In the genomic region with DNA sequence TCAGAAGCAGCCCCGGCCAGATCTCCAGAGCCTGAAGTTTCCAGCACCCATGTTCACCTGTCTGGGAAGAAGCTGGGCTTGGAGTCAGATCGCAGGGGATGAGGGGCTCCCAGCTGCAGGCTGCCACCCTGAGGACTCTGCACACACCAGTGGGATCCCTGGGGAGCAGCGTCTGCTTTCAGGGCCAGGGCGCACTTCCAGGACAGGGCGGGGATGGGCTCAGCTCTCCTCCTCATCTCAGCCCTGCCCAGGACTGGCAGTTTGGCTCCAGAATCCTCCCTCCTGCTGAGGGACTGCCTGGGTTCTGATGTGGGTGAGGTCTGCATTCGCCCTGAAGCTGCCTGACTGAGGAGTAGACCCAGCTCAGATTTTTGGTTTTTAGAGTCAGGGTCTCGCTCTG, we compare ENCODE assay signal across 24 cellular contexts. TPM values are rescaled to one million over a fixed set of nuclear protein-coding genes. Genes with fewer than 3 reads are reported as not detected.
DNase-seq lines count a peak whose midpoint lies in the region; ATAC-seq, FAIRE-seq and TF ChIP-seq lines count a peak whose summit lies in the region.
"Had no signal": no experiment of that assay in that cellular context is flagged by ENCODE, and none has a peak within 500 bp of the region (broad histone marks: within the 10 kb centered on the region; RNA-seq: fewer than 3 reads in every experiment).

No MANE protein-coding gene starts in this region.

- H3K23ac ChIP-seq in neuronal stem cell (ENCODE audit: low read depth, low read length, poor library complexity) = no peak overlapping the region

- TF ChIP-seq CTCF in K562 (IDR thresholded peaks at IDR 0.05 in 2 of 3, conservative IDR thresholded peaks at IDR 0.05 in 1 of 3; ENCODE audit: insufficient read depth in 2 of 3, low read depth in 1 of 3, low read length in 3 of 3) = no peak

- TF ChIP-seq EP300 in K562 (IDR thresholded peaks at IDR 0.05; ENCODE audit: low read length) = no peak

- no peak for FAIRE-seq in K562 (lab: Jason Lieb, UNC)
- FAIRE-seq: D721Med, RCC 7860 had no signal

- POLR2A ChIA-PET in K562 (lab: Yijun Ruan, JAX) = interaction anchor here (1.0 kb wide), 1 partner anchor 9 kb away, joined by 3 read pairs; no protein-coding TSS in a partner anchor

- BruUV-seq in K562 (replicated peaks; lab: Mats Ljungman, UMichigan) = no TSS peak

- no peak overlapping the region for H2BK5ac ChIP-seq in neuronal stem cell (ENCODE audit: low read length)

- H3K9ac ChIP-seq in K562 (ENCODE audit: insufficient read depth in 1 of 2, low read depth in 2 of 2, low read length in 2 of 2) (no peak overlapping the region; a peak in 1 of 4 replicates), neuronal stem cell (ENCODE audit: low read depth, low read length, poor library complexity) (no peak overlapping the region)
- H3K9ac ChIP-seq: KMS-11 had no signal

- H2AFZ ChIP-seq in K562 (ENCODE audit: low read depth, low read length) (no peak overlapping the region), neuronal stem cell (ENCODE audit: low read length) (no peak overlapping the region)
- H2AFZ ChIP-seq: GM23338 had no signal

- H3K4ac ChIP-seq in neuronal stem cell (ENCODE audit: low read length) = no peak overlapping the region

- no peak for TF ChIP-seq POLR2A in K562 (conservative IDR thresholded peaks at IDR 0.05)

- 0 out of 2 replicates have a peak, but pooled peaks cover 9% of the 10 kb centered on the region for H4K20me1 ChIP-seq in K562 (replicated peaks; ENCODE audit: control insufficient read depth, insufficient read depth, low read length)

- no peak overlapping the region for H4K91ac ChIP-seq in neuronal stem cell (ENCODE audit: low read depth, low read length, poor library complexity)

- no peak overlapping the region for H4K8ac ChIP-seq in neuronal stem cell (ENCODE audit: low read depth, low read length)

- WGBS in K562 (ENCODE audit: insufficient coverage, low coverage, missing lambda C conversion rate) = 0% methylated on average over 6 of the region's 7 CpGs
- no CpG with 5 or more reads among the region's 7 CpGs for WGBS in neuronal stem cell (ENCODE audit: extremely low coverage in 2 of 2, insufficient read length in 2 of 2, insufficient replicate concordance in 1 of 2), 2 donors

- H3K4me3 ChIP-seq in K562 (no peak overlapping the region), neuronal stem cell (ENCODE audit: low read length in 2 of 2) (no peak overlapping the region)
- H3K4me3 ChIP-seq: GM23338 had no signal

- no peak overlapping the region for H2AK5ac ChIP-seq in neuronal stem cell (ENCODE audit: low read depth, low read length)

- H3K79me1 ChIP-seq in neuronal stem cell (ENCODE audit: low read depth, low read length) = no peaks in the 10 kb centered on the region

- intact Hi-C loops in K562 (cut with micrococcal nuclease) = no loop called here

- ATAC-seq in K562 = peak; percentile 14; the same call in 2 of the 3 replicates
- ATAC-seq: SK-N-SH treated with all-trans-retinoic acid at 6 μM for 48 hours had no signal

- H3K27me3 ChIP-seq in K562 (ENCODE audit: control insufficient read depth in 2 of 2, insufficient read depth in 2 of 2, low read length in 2 of 2) = peaks cover 26 to 60% of the 10 kb centered on the region in 2 experiments
- no peaks in the 10 kb centered on the region for H3K27me3 ChIP-seq in neuronal stem cell (ENCODE audit: control insufficient read depth in 3 of 3, insufficient read depth in 3 of 3, low read depth in 1 of 3, low read length in 3 of 3)

- no peak for TF ChIP-seq RAD21 in K562 (CRISPR knock-in tag; conservative IDR thresholded peaks at IDR 0.05 in 1 of 2, IDR thresholded peaks at IDR 0.05 in 1 of 2)

- DNase-seq in NCI-H2171 treated with DMSO at 0.1 percent for 48 hours (lab: John Stamatoyannopoulos, UW) (peak; percentile 5), NCI-H2171 (lab: John Stamatoyannopoulos, UW) (no peak), K562 (ENCODE audit: extremely low read depth in 1 of 4, low spot score in 3 of 4) (no peak), neuronal stem cell (ENCODE audit: low spot score) (no peak), GM19238 (ENCODE audit: insufficient read length, low spot score) (no peak), DMS53 treated with DMSO at 0.1 percent for 48 hours (lab: John Stamatoyannopoulos, UW; ENCODE audit: unreplicated experiment) (no peak)
- DNase-seq in stimulated activated CD4-positive, alpha-beta T cell treated with anti-CD3 and anti-CD28 coated beads, Interleukin-4, amount 100 ng/mL, for 4 hours = no peak
- DNase-seq: 8988T, HCEC 1CT, IMR-90, NCI-H1048, NCI-H1436, NCI-H187, NCI-H2081 treated with DMSO at 0.1 percent for 48 hours, NCI-H446 treated with DMSO at 0.1 percent for 48 hours, NCI-H526 treated with DMSO at 0.1 percent for 48 hours, OCI-M1 had no signal

- H3K4me2 ChIP-seq in K562 (ENCODE audit: insufficient read depth, low read length) (no peak overlapping the region), neuronal stem cell (ENCODE audit: insufficient read depth, low read length, poor library complexity, severe bottlenecking) (no peak overlapping the region)
- H3K4me2 ChIP-seq: GM23338, KMS-11 had no signal

- H3K18ac ChIP-seq in neuronal stem cell (ENCODE audit: low read length) = peak overlapping the region; percentile 85

- H3K9me1 ChIP-seq in K562 (ENCODE audit: control insufficient read depth, insufficient read depth, low read length) = no peaks in the 10 kb centered on the region

- no peak overlapping the region for H2BK15ac ChIP-seq in neuronal stem cell (ENCODE audit: low read length)

- CTCF ChIA-PET in K562 (lab: Yijun Ruan, JAX; ENCODE audit: low intra/inter-chr PET ratio) = no interaction called here

- H3K36me3 ChIP-seq in K562 (ENCODE audit: control insufficient read depth, insufficient read depth, low read length) = no peaks in the 10 kb centered on the region
- H3K36me3 ChIP-seq in neuronal stem cell (replicated peaks in 1 of 2; ENCODE audit: control insufficient read depth in 2 of 2, insufficient read depth in 2 of 2, low read length in 2 of 2) = no peaks in the 10 kb centered on the region

- no peak overlapping the region for H3K27ac ChIP-seq in K562 (ENCODE audit: extremely low read depth, low read depth, low read length)
- H3K27ac ChIP-seq in neuronal stem cell (replicated peaks; ENCODE audit: low read length) = no peak overlapping the region
- H3K27ac ChIP-seq: KMS-11 had no signal

- peaks cover 0 to 16% of the 10 kb centered on the region in 2 experiments; a peak in 1 of 5 replicates for H3K4me1 ChIP-seq in K562 (replicated peaks in 1 of 2; ENCODE audit: control insufficient read depth in 2 of 2, insufficient read depth in 2 of 2, low read length in 2 of 2)
- H3K4me1 ChIP-seq in neuronal stem cell (ENCODE audit: control insufficient read depth in 2 of 2, insufficient read depth in 1 of 2, low read depth in 1 of 2, low read length in 2 of 2) = no peaks in the 10 kb centered on the region

- H2BK12ac ChIP-seq in neuronal stem cell (ENCODE audit: low read length) = no peak overlapping the region

- no peaks in the 10 kb centered on the region for H3K9me3 ChIP-seq in K562 (replicated peaks; ENCODE audit: control insufficient read depth, insufficient read depth, low read depth, low read length)
- H3K9me3 ChIP-seq in neuronal stem cell (replicated peaks in 1 of 2; ENCODE audit: control insufficient read depth in 2 of 2, insufficient read depth in 1 of 2, low read depth in 1 of 2, low read length in 2 of 2) = no peaks in the 10 kb centered on the region

- H3K14ac ChIP-seq in neuronal stem cell (ENCODE audit: low read length) = no peak overlapping the region

- H3K79me2 ChIP-seq in K562 (ENCODE audit: control insufficient read depth, insufficient read depth, low read length) = no peaks in the 10 kb centered on the region

- no peak overlapping the region for H2BK120ac ChIP-seq in neuronal stem cell (ENCODE audit: low read depth, low read length)

- in situ Hi-C loops in K562 (cut with MboI) = no loop called here

TF ChIP-seq in K562, 482 proteins besides CTCF, POLR2A, EP300 and RAD21 (continues in another document):
- TF ChIP-seq MCM3 (IDR thresholded peaks at IDR 0.05) = no peak
- TF ChIP-seq, protein P1, sequence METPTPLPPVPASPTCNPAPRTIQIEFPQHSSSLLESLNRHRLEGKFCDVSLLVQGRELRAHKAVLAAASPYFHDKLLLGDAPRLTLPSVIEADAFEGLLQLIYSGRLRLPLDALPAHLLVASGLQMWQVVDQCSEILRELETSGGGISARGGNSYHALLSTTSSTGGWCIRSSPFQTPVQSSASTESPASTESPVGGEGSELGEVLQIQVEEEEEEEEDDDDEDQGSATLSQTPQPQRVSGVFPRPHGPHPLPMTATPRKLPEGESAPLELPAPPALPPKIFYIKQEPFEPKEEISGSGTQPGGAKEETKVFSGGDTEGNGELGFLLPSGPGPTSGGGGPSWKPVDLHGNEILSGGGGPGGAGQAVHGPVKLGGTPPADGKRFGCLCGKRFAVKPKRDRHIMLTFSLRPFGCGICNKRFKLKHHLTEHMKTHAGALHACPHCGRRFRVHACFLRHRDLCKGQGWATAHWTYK (CRISPR knock-in tag; IDR thresholded peaks at IDR 0.05) = no peak
- TF ChIP-seq, protein P2, sequence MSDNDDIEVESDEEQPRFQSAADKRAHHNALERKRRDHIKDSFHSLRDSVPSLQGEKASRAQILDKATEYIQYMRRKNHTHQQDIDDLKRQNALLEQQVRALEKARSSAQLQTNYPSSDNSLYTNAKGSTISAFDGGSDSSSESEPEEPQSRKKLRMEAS (CRISPR knock-in tag; IDR thresholded peaks at IDR 0.05) = no peak

RNA-seq across cellular contexts. Expression of a gene that starts 3.5 kb away (rescaled TPM):
- not detected in 2 replicates for total RNA-seq in K562 (2011; cell fraction: chromatin; rRNA removed; ENCODE audit: low replicate concordance)
- not detected in 2 replicates for total RNA-seq in K562 (2011; cell fraction: nucleolus; rRNA removed)
- total RNA-seq in K562 (2011; cell fraction: nucleoplasm; rRNA removed) = not detected in 2 replicates
- total RNA-seq in K562 (2014; rRNA removed) (not detected in 2 replicates), K562 (2014; rRNA removed; fragmentation: Illumina TruSeq; extraction: Trizol) (not detected in 2 replicates), K562 (2015; rRNA removed; fragmentation: Illumina TruSeq; extraction: Trizol) (not detected in 2 replicates), K562 (2021) (not detected in 2 replicates)
- polyA plus RNA-seq in K562 (2011; rRNA removed) (not detected in 2 replicates), K562 (2014; fragmentation: Illumina TruSeq; extraction: Trizol) (not detected in 2 replicates), K562 (2014; fragmentation: Nextera tagmentation; extraction: Ambion mirVana) (not detected), K562 (2014; rRNA removed) (not detected in 2 replicates)
- not detected in 2 replicates for polyA plus RNA-seq in K562 (2011; cell fraction: cytosol; rRNA removed)
- polyA plus RNA-seq in K562 (2011; cell fraction: nucleus; rRNA removed) = not detected in 2 replicates
- polyA plus RNA-seq in K562 (2012) = 0.06 TPM in 1 of 2 replicates, not detected in the other
- not detected in 2 replicates for polyA minus RNA-seq in K562 (2011; rRNA and poly(A)+ RNA removed)
- not detected in 2 replicates for polyA minus RNA-seq in K562 (2011; cell fraction: cytosol; rRNA and poly(A)+ RNA removed)
- polyA minus RNA-seq in K562 (2011; cell fraction: nucleus; rRNA and poly(A)+ RNA removed) = not detected in 2 replicates
- 0.20 TPM for polyA plus RNA-seq in neuronal stem cell (2013, experiment 1 of 2)
- 0.24 TPM for polyA plus RNA-seq in neuronal stem cell (2013, experiment 2 of 2)
- total RNA-seq: Daoy, GM23338, IMR-90 had no signal
- polyA plus RNA-seq: BJ, IMR-90 had no signal
